In the genomic region with DNA sequence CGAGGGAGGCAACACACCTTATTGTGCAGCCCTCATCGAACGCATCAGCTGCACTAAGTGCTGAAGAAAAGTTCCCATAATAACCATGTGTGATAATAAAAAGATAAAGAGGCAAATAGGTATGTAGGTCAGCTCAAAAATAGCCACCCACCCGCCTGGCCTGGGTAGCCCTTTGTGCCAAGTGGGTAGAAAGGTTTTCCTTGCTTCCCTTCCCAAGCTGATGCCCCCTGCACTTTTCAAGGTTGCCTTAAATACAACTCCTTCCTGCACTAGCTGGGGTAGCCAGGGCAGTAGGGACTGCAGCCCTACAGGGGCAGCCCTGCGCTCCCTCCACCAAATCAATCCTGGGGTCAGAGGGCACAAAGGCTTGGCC, we compare ENCODE assay signal across 8 cellular contexts. TPM values are rescaled to one million over a fixed set of nuclear protein-coding genes. Genes with fewer than 3 reads are reported as not detected.
DNase-seq lines count a peak whose midpoint lies in the region; ATAC-seq and TF ChIP-seq lines count a peak whose summit lies in the region.

No MANE protein-coding gene starts in this region.

- peaks cover 50% of the 10 kb centered on the region for H3K4me1 Mint-ChIP-seq in T-helper 17 cell

- no peak for DNase-seq in T-helper 17 cell
- peak in 4 of 5 donors; percentile 43 to 74 (median 58) for DNase-seq in heart left ventricle
- DNase-seq in sigmoid colon = no peak
- no peak for DNase-seq in NCI-H748 (lab: John Stamatoyannopoulos, UW; ENCODE audit: unreplicated experiment)
- DNase-seq in NCI-H748 treated with DMSO at 0.1 percent for 48 hours (lab: John Stamatoyannopoulos, UW) = no peak

- no peaks in the 10 kb centered on the region for H3K36me3 Mint-ChIP-seq in T-helper 17 cell (ENCODE audit: low read depth)

- H3K4me3 ChIP-seq in GM12875 (ENCODE audit: low read depth, low read length) (peak overlapping the region; percentile 48), heart left ventricle (peak overlapping the region in 9 of 12 donors; percentile 42 to 70 (median 55)), sigmoid colon (peak overlapping the region in 1 of 4 donors; percentile 51)

- no peak for TF ChIP-seq POLR2A in heart left ventricle (IDR thresholded peaks at IDR 0.05)
- no peak for TF ChIP-seq POLR2A in sigmoid colon (IDR thresholded peaks at IDR 0.05)

- 20 to 26% (median 22%) methylated on average over 5 of the region's 5 CpGs for WGBS in heart left ventricle, 4 donors
- 39 to 46% methylated on average over 5 of the region's 5 CpGs for WGBS in sigmoid colon, 2 donors

- ATAC-seq in T-helper 17 cell = peak; percentile 7
- ATAC-seq in heart left ventricle = peak; percentile 60 to 73 (median 65)
- ATAC-seq in HG02981 (IDR thresholded peaks at IDR 0.05; ENCODE audit: unreplicated experiment) = no peak
- no peak for ATAC-seq in GM19395 (IDR thresholded peaks at IDR 0.05; ENCODE audit: unreplicated experiment)

- peak overlapping the region; percentile 88 for H3K27ac Mint-ChIP-seq in T-helper 17 cell

- H3K27ac ChIP-seq in heart left ventricle (peak overlapping the region; percentile 75 to 98 (median 92)), sigmoid colon (peak overlapping the region; percentile 83 to 91 (median 88))

- no peaks in the 10 kb centered on the region for H3K27me3 Mint-ChIP-seq in T-helper 17 cell

- H3K4me1 ChIP-seq in heart left ventricle (peaks cover 26 to 85% (median 55%) of the 10 kb centered on the region in 12 donors), sigmoid colon (peaks cover 0 to 57% (median 56%) of the 10 kb centered on the region in 4 donors)

- H3K4me3 Mint-ChIP-seq in T-helper 17 cell = peak overlapping the region; percentile 90

- TF ChIP-seq EP300 in sigmoid colon (IDR thresholded peaks at IDR 0.05) = no peak

- H3K9me3 ChIP-seq in T-helper 17 cell (ENCODE audit: control insufficient read depth, low read length, poor library complexity, severe bottlenecking) (no peaks in the 10 kb centered on the region), heart left ventricle (no peaks in the 10 kb centered on the region), sigmoid colon (no peaks in the 10 kb centered on the region)

- intact Hi-C loops in heart left ventricle (cut with DNase I) (loop anchor here in 2 of 10 donors (1.0 to 5.0 kb wide), 2 partner anchors 13 to 72 kb away; a partner anchor contains a TSS), sigmoid colon (cut with DNase I) (no loop called here)

- H3K27me3 ChIP-seq in heart left ventricle = no peaks in the 10 kb centered on the region
- H3K27me3 ChIP-seq in sigmoid colon = no peaks in the 10 kb centered on the region

- H3K36me3 ChIP-seq in heart left ventricle (no peaks in the 10 kb centered on the region), sigmoid colon (no peaks in the 10 kb centered on the region)

- TF ChIP-seq CTCF in GM12875 (IDR thresholded peaks at IDR 0.05; ENCODE audit: borderline replicate concordance, insufficient read depth, low read depth, low read length) (no peak), heart left ventricle (IDR thresholded peaks at IDR 0.05) (no peak), sigmoid colon (IDR thresholded peaks at IDR 0.05) (no peak)

RNA-seq across cellular contexts. Expression of a gene that starts 13.5 kb away (rescaled TPM):
- 100 to 1,000 TPM; 186 to 300 TPM for total RNA-seq in T-helper 17 cell
- 10 to 100 TPM; 14.6 to 68.2 (median 40.4) TPM for total RNA-seq in heart left ventricle
- 100 to 1,000 TPM in 1 of 2 donors, 10 to 100 TPM in 1; 59.4 to 112 TPM for polyA plus RNA-seq in heart left ventricle
- 100 to 1,000 TPM in 2 of 4 donors, 10 to 100 TPM in 2; 77.2 to 202 (median 133) TPM for total RNA-seq in sigmoid colon
- polyA plus RNA-seq in sigmoid colon = 100 to 1,000 TPM in 1 of 3 donors, 10 to 100 TPM in 2; 71.5 to 413 (median 85.3) TPM

RNA-seq across cellular contexts. Expression of a gene that starts 44.1 kb away (rescaled TPM):
- total RNA-seq in T-helper 17 cell = 10 to 100 TPM; 14.0 to 14.6 TPM
- 10 to 100 TPM; 26.4 to 44.8 (median 35.3) TPM for total RNA-seq in heart left ventricle
- 10 to 100 TPM; 12.0 to 49.6 TPM for polyA plus RNA-seq in heart left ventricle
- total RNA-seq in sigmoid colon = 10 to 100 TPM; 21.0 to 53.7 (median 37.1) TPM
- 10 to 100 TPM; 15.3 to 21.5 (median 15.6) TPM for polyA plus RNA-seq in sigmoid colon

RNA-seq across cellular contexts. Expression of a gene that starts 44.4 kb away (rescaled TPM):
- total RNA-seq in T-helper 17 cell (10 to 100 TPM; 69.5 to 85.7 TPM), heart left ventricle (100 to 1,000 TPM; 135 to 237 (median 179) TPM), sigmoid colon (100 to 1,000 TPM in 3 of 4 donors, 10 to 100 TPM in 1; 80.0 to 228 (median 157) TPM)
- polyA plus RNA-seq in heart left ventricle (100 to 1,000 TPM; 124 to 242 TPM), sigmoid colon (100 to 1,000 TPM; 107 to 203 (median 198) TPM)

Comparison
In these comparisons a context has a peak if more than half of its experiments do, and no peak if none do; other contexts are left out.
1. ATAC-seq: peak in T-helper 17 cell (single experiment) and heart left ventricle (4 of 4); none in HG02981 (single experiment) and GM19395 (single experiment).
2. DNase-seq: peak in heart left ventricle (4 of 5); none in T-helper 17 cell (0 of 3), sigmoid colon (single experiment), NCI-H748 (single experiment) and NCI-H748 treated with DMSO at 0.1 percent for 48 hours (single experiment).